ENCODE assay signal across 9 cellular contexts in the genomic region with DNA sequence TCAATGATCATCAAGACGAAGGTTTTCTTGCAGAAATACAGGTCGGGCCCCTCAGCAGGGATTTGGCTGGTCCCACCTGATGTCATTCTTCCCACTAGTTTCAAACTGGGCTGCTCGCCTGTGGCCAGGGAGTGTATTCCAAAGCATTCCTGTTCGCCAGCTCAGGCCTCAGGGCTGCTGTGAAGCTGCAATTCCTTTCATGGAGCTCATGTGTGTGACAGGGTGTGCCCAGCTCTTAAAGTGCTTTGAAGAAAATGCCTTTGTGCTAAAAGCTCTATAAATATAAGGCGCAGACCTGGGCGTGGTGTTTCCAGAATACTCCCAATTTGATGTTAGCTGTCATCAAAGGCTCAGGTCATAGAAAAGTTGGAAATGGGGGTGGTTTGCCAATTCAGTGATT.
DNase-seq lines count a peak whose midpoint lies in the region; ATAC-seq, FAIRE-seq and TF ChIP-seq lines count a peak whose summit lies in the region.
"Had no signal": no experiment of that assay in that cellular context is flagged by ENCODE, and none has a peak within 500 bp of the region (broad histone marks: within the 10 kb centered on the region; RNA-seq: fewer than 3 reads in every experiment).

No MANE protein-coding gene starts in this region.

- CTCF ChIA-PET in IMR-90 (lab: Yijun Ruan, JAX), result interaction anchor here (0.6 to 2.5 kb wide), 6 partner anchors 141 to 327 kb away, joined by 3 to 13 read pairs (median 3); no protein-coding TSS in a partner anchor

- peak overlapping the region; percentile 57 for H4K91ac ChIP-seq in IMR-90 (ENCODE audit: insufficient read depth, low read depth, low read length)

- H3K79me1 ChIP-seq in IMR-90 (ENCODE audit: low read depth in 1 of 2, low read length in 2 of 2), result no peaks in the 10 kb centered on the region

- H2BK5ac ChIP-seq in IMR-90 (ENCODE audit: low read depth, low read length, poor library complexity, severe bottlenecking), result peak overlapping the region; percentile 55

- H3K4me2 ChIP-seq in IMR-90 (ENCODE audit: low read depth, low read length), result peak overlapping the region; percentile 6; the same call in 1 of the 2 replicates

- peaks cover 4% of the 10 kb centered on the region for H3K4me1 ChIP-seq in IMR-90 (ENCODE audit: control insufficient read depth, insufficient read depth, low read length)

- peak overlapping the region; percentile 9; the same call in 1 of the 2 replicates for H4K5ac ChIP-seq in IMR-90 (ENCODE audit: low read depth, low read length)

- no peaks in the 10 kb centered on the region for H3K36me3 Mint-ChIP-seq in chondrocyte (ENCODE audit: low read depth)

- TF ChIP-seq POLR2A in IMR-90 (IDR thresholded peaks at IDR 0.05; ENCODE audit: low read depth, low read length) (no peak), GM12891 (IDR thresholded peaks at IDR 0.05; ENCODE audit: low read depth, low read length) (no peak)

- no peak for FAIRE-seq in GM12891 (lab: Jason Lieb, UNC)
- FAIRE-seq: endometrium had no signal

- no peak overlapping the region for H3K4me3 Mint-ChIP-seq in chondrocyte (ENCODE audit: unreplicated experiment)

- no peak overlapping the region for H3K4me3 ChIP-seq in AG09309 (ENCODE audit: control insufficient read depth, low read depth, low read length)
- no peak overlapping the region for H3K4me3 ChIP-seq in IMR-90 (ENCODE audit: insufficient read depth, low read depth, low read length)

- peaks cover 7% of the 10 kb centered on the region for H3K9me1 ChIP-seq in IMR-90 (ENCODE audit: insufficient read depth, low read length)

- no peaks in the 10 kb centered on the region for H3K27me3 ChIP-seq in IMR-90 (ENCODE audit: control insufficient read depth, insufficient read depth, low read length)

- peaks cover 26% of the 10 kb centered on the region for H3K4me1 Mint-ChIP-seq in chondrocyte (ENCODE audit: low read depth)

- no peaks in the 10 kb centered on the region for H3K27me3 Mint-ChIP-seq in chondrocyte (ENCODE audit: low read depth)

- no peak for TF ChIP-seq CTCF in AG09309 (IDR thresholded peaks at IDR 0.05; ENCODE audit: control insufficient read depth, insufficient read depth, low read depth, low read length, missing control alignments)
- TF ChIP-seq CTCF in IMR-90 (conservative IDR thresholded peaks at IDR 0.05; ENCODE audit: low read depth, low read length), result no peak
- TF ChIP-seq CTCF in chondrocyte (IDR thresholded peaks at IDR 0.05), result no peak

- peak overlapping the region; percentile 6; the same call in 1 of the 2 replicates for H3K23ac ChIP-seq in IMR-90 (ENCODE audit: low read depth, low read length)

- intact Hi-C loops in IMR-90 (cut with micrococcal nuclease), result loop anchor here (1.0 to 5.0 kb wide), 6 partner anchors 141 to 327 kb away; partner anchors contain the start of gene BAMBI

- WGBS in IMR-90 (ENCODE audit: extremely low coverage in 2 of 2, insufficient read length in 1 of 2), 2 experiments, result 93% methylated on average over 4 of the region's 6 CpGs; no CpG with 5 or more reads in 1 of the 2 experiments

- H4K20me1 ChIP-seq in IMR-90 (ENCODE audit: insufficient read depth, low read length), result no peaks in the 10 kb centered on the region

- H2AFZ ChIP-seq in IMR-90 (replicated peaks; ENCODE audit: low read length, poor library complexity), result no peak overlapping the region

- DNase-seq in AG09309 (ENCODE audit: low read depth) (peak; percentile 54), IMR-90 (peak; percentile 78), chondrocyte (ENCODE audit: low spot score) (no peak), kidney glomerular epithelial cell (lab: John Stamatoyannopoulos, UW) (peak; percentile 45), GM12891 (ENCODE audit: insufficient read length, low spot score) (no peak)
- DNase-seq in activated naive CD4-positive, alpha-beta T cell treated with Interleukin-2 at 50 U/mL for 16 hours, result no peak

- in situ Hi-C loops in IMR-90 (cut with MboI; ENCODE audit: low sequenced_read_pairs), result loop anchor here (10.0 kb wide), 1 partner anchor 313 kb away; no protein-coding TSS in a partner anchor

- peak overlapping the region; percentile 10 to 79; a peak in 3 of 4 replicates for H4K8ac ChIP-seq in IMR-90 (ENCODE audit: low read depth in 2 of 2, low read length in 2 of 2)

- no peaks in the 10 kb centered on the region for H3K9me3 Mint-ChIP-seq in chondrocyte (ENCODE audit: low read depth)

- peak; percentile 16; the same call in 1 of the 2 replicates for TF ChIP-seq RAD21 in IMR-90 (IDR thresholded peaks at IDR 0.05; ENCODE audit: low read length)

- H3K9ac ChIP-seq in IMR-90 (ENCODE audit: low read depth, low read length), result no peak overlapping the region

- peak; percentile 93 for ATAC-seq in IMR-90 (ENCODE audit: low read depth)
- ATAC-seq in HG02884 (IDR thresholded peaks at IDR 0.05; ENCODE audit: unreplicated experiment), result no peak
- no peak for ATAC-seq in GM18861 (IDR thresholded peaks at IDR 0.05; ENCODE audit: unreplicated experiment)

- H2BK120ac ChIP-seq in IMR-90 (ENCODE audit: low read depth, low read length), result peak overlapping the region; percentile 81

- dilution Hi-C loops in IMR-90 (cut with HindIII; ENCODE audit: low sequenced_read_pairs, unreplicated experiment), result no loop called here

- peak overlapping the region; percentile 84 for H2BK20ac ChIP-seq in IMR-90 (ENCODE audit: low read depth, low read length)

- H3K27ac ChIP-seq in IMR-90 (ENCODE audit: insufficient read depth, low read length), result no peak overlapping the region; the same call in 1 of the 2 replicates

- peak overlapping the region; percentile 2 for H2AK9ac ChIP-seq in IMR-90 (replicated peaks; ENCODE audit: low read depth, low read length, poor library complexity)

- H2AK5ac ChIP-seq in IMR-90 (ENCODE audit: low read depth, low read length), result peak overlapping the region; percentile 79; the same call in 1 of the 2 replicates

- BruUV-seq in IMR-90 (replicated peaks; lab: Mats Ljungman, UMichigan), result no TSS peak

- no peaks in the 10 kb centered on the region for H3K9me3 ChIP-seq in IMR-90 (ENCODE audit: control insufficient read depth, insufficient read depth, low read length)

- peak overlapping the region; percentile 59; the same call in 1 of the 2 replicates for H3K4ac ChIP-seq in IMR-90 (ENCODE audit: low read depth, low read length)

- H3K27ac Mint-ChIP-seq in chondrocyte (ENCODE audit: unreplicated experiment), result peak overlapping the region; percentile 90

- no peak overlapping the region for H3K56ac ChIP-seq in IMR-90 (ENCODE audit: extremely low read depth, insufficient read depth, low read length)

- peak overlapping the region; percentile 15; the same call in 1 of the 2 replicates for H3K18ac ChIP-seq in IMR-90 (ENCODE audit: low read depth, low read length)

- peak overlapping the region; percentile 83 for H2BK15ac ChIP-seq in IMR-90 (ENCODE audit: low read depth, low read length)

- no peaks in the 10 kb centered on the region for H3K36me3 ChIP-seq in IMR-90 (ENCODE audit: control insufficient read depth, insufficient read depth, low read length)

- no peak overlapping the region for H3K14ac ChIP-seq in IMR-90 (replicated peaks; ENCODE audit: low read depth, low read length)

- POLR2A ChIA-PET in IMR-90 (lab: Charles Lee; ENCODE audit: unreplicated experiment), result no interaction called here

TF ChIP-seq in IMR-90, 13 proteins besides CTCF, POLR2A, EP300 and RAD21:
- TF ChIP-seq SMC3 (IDR thresholded peaks at IDR 0.05; ENCODE audit: low read depth, low read length) (no peak), CHD1 (IDR thresholded peaks at IDR 0.05; ENCODE audit: low read depth, low read length) (0 out of 2 replicates have a peak, but pooled peaks have one; percentile 71)

TF ChIP-seq in GM12891, 5 proteins besides CTCF, POLR2A, EP300 and RAD21:
- TF ChIP-seq POLR2AphosphoS5 (IDR thresholded peaks at IDR 0.05; ENCODE audit: low read depth, low read length) (no peak), SPI1 (IDR thresholded peaks at IDR 0.05; ENCODE audit: low read depth, low read length) (no peak), TAF1 (IDR thresholded peaks at IDR 0.05; ENCODE audit: low read depth, low read length) (no peak), PAX5 (IDR thresholded peaks at IDR 0.05; ENCODE audit: insufficient read depth, low read length, severe bottlenecking) (no peak), POU2F2 (IDR thresholded peaks at IDR 0.05; ENCODE audit: low read depth, low read length) (no peak)

Comparison
In these comparisons a context has a peak if more than half of its experiments do, and no peak if none do; other contexts are left out.
1. DNase-seq: peak in AG09309 (single experiment), IMR-90 (single experiment) and kidney glomerular epithelial cell (single experiment); none in chondrocyte (single experiment), activated naive CD4-positive, alpha-beta T cell treated with Interleukin-2 at 50 U/mL for 16 hours (single experiment) and GM12891 (single experiment).